Comparison of ENCODE assay signal across 8 cellular contexts in the genomic region with DNA sequence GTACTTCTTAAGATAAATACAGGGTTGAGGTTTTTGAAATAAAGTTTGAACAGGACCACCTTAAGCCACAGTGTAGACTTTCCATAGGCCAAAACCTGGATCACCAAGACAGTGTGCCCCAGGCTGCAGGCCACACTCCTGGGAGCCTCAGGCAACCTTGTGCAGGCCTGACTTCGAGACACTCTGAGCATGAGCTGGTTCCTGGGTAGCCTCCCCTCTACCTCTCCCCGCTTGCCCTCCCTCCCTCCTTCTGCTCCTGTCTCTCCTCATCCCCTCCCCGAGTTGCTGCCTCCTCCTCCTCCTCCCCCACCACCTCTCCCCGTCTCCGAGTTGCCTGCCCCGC. TPM values are rescaled to one million over a fixed set of nuclear protein-coding genes. Genes with fewer than 3 reads are reported as not detected.
A peak's percentile ranks its signal among the peaks of the same experiment; 100 is the strongest.
DNase-seq lines count a peak whose midpoint lies in the region; ATAC-seq, FAIRE-seq and TF ChIP-seq lines count a peak whose summit lies in the region.

No MANE protein-coding gene starts in this region.

- H3K9me3 ChIP-seq in mucosa of rectum (ENCODE audit: control insufficient read depth in 2 of 2, low read length in 2 of 2), result no peaks in the 10 kb centered on the region

- peak overlapping the region in 3 of 5 experiments; percentile 48 to 79 (median 70) for H3K27ac Mint-ChIP-seq in brain

- ATAC-seq in GM18861 (IDR thresholded peaks at IDR 0.05; ENCODE audit: unreplicated experiment) (peak; percentile 6), HG03196 (IDR thresholded peaks at IDR 0.05; ENCODE audit: unreplicated experiment) (peak; percentile 16), HG03354 (IDR thresholded peaks at IDR 0.05; ENCODE audit: poor library complexity, severe bottlenecking, unreplicated experiment) (no peak), HG03175 (IDR thresholded peaks at IDR 0.05; ENCODE audit: unreplicated experiment) (no peak), HG02610 (IDR thresholded peaks at IDR 0.05; ENCODE audit: unreplicated experiment) (no peak)

- H3K4me1 ChIP-seq in mucosa of rectum (ENCODE audit: control insufficient read depth in 2 of 2, insufficient read depth in 2 of 2, low read length in 2 of 2), result peaks cover 4 to 33% of the 10 kb centered on the region in 2 donors

- peaks cover 0 to 13% (median 2%) of the 10 kb centered on the region in 5 experiments for H3K9me3 Mint-ChIP-seq in brain

- no peaks in the 10 kb centered on the region for H3K36me3 ChIP-seq in mucosa of rectum (ENCODE audit: control insufficient read depth in 2 of 2, insufficient read depth in 2 of 2, low read length in 2 of 2)

- peaks cover 5% of the 10 kb centered on the region for H3K27me3 Mint-ChIP-seq in brain

- H3K27me3 ChIP-seq in mucosa of rectum (ENCODE audit: control insufficient read depth in 2 of 2, insufficient read depth in 2 of 2, low read length in 2 of 2), result no peaks in the 10 kb centered on the region

- H3K4me3 ChIP-seq in mucosa of rectum (ENCODE audit: low read length in 2 of 2), result peak overlapping the region; percentile 58 to 66

- H3K4me3 Mint-ChIP-seq in brain, result peak overlapping the region; percentile 18 to 65 (median 45)

- H3K4me1 Mint-ChIP-seq in brain, result peaks cover 40% of the 10 kb centered on the region

- FAIRE-seq in urothelium cell line (lab: Jason Lieb, UNC), result no peak

- DNase-seq in urothelium cell line (ENCODE audit: low spot score), result no peak

- peak overlapping the region; percentile 72 to 92 for H3K27ac ChIP-seq in mucosa of rectum (ENCODE audit: low read depth in 2 of 2, low read length in 2 of 2)

- H3K36me3 Mint-ChIP-seq in brain, result no peaks in the 10 kb centered on the region

- peak overlapping the region; percentile 46 to 63 for H3K9ac ChIP-seq in mucosa of rectum (ENCODE audit: low read depth in 1 of 2, low read length in 2 of 2)

- no peak for TF ChIP-seq CTCF in brain (conservative IDR thresholded peaks at IDR 0.05)

RNA-seq across cellular contexts. Expression of a gene that starts 10.6 kb away (rescaled TPM):
- polyA plus RNA-seq in brain (ENCODE audit: insufficient read depth, low read depth, low replicate concordance), result 0.59 TPM

RNA-seq across cellular contexts. Expression of a gene that starts 19.9 kb away (rescaled TPM):
- polyA plus RNA-seq in brain (ENCODE audit: insufficient read depth, low read depth, low replicate concordance), result 3.3 TPM

Comparison
In these comparisons a context has a peak if more than half of its experiments do, and no peak if none do; other contexts are left out.
1. ATAC-seq: peak in GM18861 (single experiment) and HG03196 (single experiment); none in HG03354 (single experiment), HG03175 (single experiment) and HG02610 (single experiment).